In genomic region chr4:88592600-88593448, GRCh38 we compare ENCODE assay signal across 8 cellular contexts. TPM values are rescaled to one million over a fixed set of nuclear protein-coding genes. Genes with fewer than 3 reads are reported as not detected.
DNase-seq lines count a peak whose midpoint lies in the region; ATAC-seq, FAIRE-seq and TF ChIP-seq lines count a peak whose summit lies in the region.

No MANE protein-coding gene starts in this region.

- peak overlapping the region; percentile 63 for H3K27ac Mint-ChIP-seq in activated T-helper 2 cell treated with anti-CD3 and anti-CD28 coated beads, Interferon-gamma antibody, Interleukin-2, Interleukin-4, amounts not matched to agents 10 μg/mL and 5 μg/mL and 100 μg/mL, durations not matched to agents 14 hours and 24 hours and 36 hours
- H3K27ac Mint-ChIP-seq in nephron, result peak overlapping the region; percentile 27 to 87 (median 78)
- peak overlapping the region; percentile 87 for H3K27ac Mint-ChIP-seq in stimulated activated naive CD8-positive, alpha-beta T cell treated with anti-CD3 and anti-CD28 coated beads, Interleukin-15, Interleukin-2, amounts not matched to agents 100 ng/mL and 50 ng/mL, for 24 hours

- ATAC-seq in GM19397 (IDR thresholded peaks at IDR 0.05; ENCODE audit: unreplicated experiment), result peak; percentile 82
- ATAC-seq in HG03521 (IDR thresholded peaks at IDR 0.05; ENCODE audit: unreplicated experiment), result peak; percentile 78

- H3K9me3 Mint-ChIP-seq in activated T-helper 2 cell treated with anti-CD3 and anti-CD28 coated beads, Interferon-gamma antibody, Interleukin-2, Interleukin-4, amounts not matched to agents 10 μg/mL and 5 μg/mL and 100 μg/mL, durations not matched to agents 14 hours and 24 hours and 36 hours, result no peaks in the 10 kb centered on the region
- no peaks in the 10 kb centered on the region for H3K9me3 Mint-ChIP-seq in nephron
- H3K9me3 Mint-ChIP-seq in stimulated activated naive CD8-positive, alpha-beta T cell treated with anti-CD3 and anti-CD28 coated beads, Interleukin-15, Interleukin-2, amounts not matched to agents 100 ng/mL and 50 ng/mL, for 24 hours, result no peaks in the 10 kb centered on the region

- H3K27me3 Mint-ChIP-seq in activated T-helper 2 cell treated with anti-CD3 and anti-CD28 coated beads, Interferon-gamma antibody, Interleukin-2, Interleukin-4, amounts not matched to agents 10 μg/mL and 5 μg/mL and 100 μg/mL, durations not matched to agents 14 hours and 24 hours and 36 hours (ENCODE audit: low read depth), result peaks cover 23% of the 10 kb centered on the region
- H3K27me3 Mint-ChIP-seq in nephron (ENCODE audit: low read depth), result peaks cover 15% of the 10 kb centered on the region
- H3K27me3 Mint-ChIP-seq in stimulated activated naive CD8-positive, alpha-beta T cell treated with anti-CD3 and anti-CD28 coated beads, Interleukin-15, Interleukin-2, amounts not matched to agents 100 ng/mL and 50 ng/mL, for 24 hours, result peaks cover 4% of the 10 kb centered on the region

- intact Hi-C loops in activated T-helper 2 cell treated with anti-CD3 and anti-CD28 coated beads, Interferon-gamma antibody, Interleukin-2, Interleukin-4, amounts not matched to agents 10 μg/mL and 5 μg/mL and 100 μg/mL, durations not matched to agents 14 hours and 24 hours and 36 hours (cut with micrococcal nuclease), result loop anchor here (1.0 to 10.0 kb wide), 9 partner anchors 20 to 588 kb away; partner anchors contain the start of genes NAP1L5, PKD2, PPM1K and PYURF

- peak; percentile 88 for DNase-seq in COLO668 (lab: John Stamatoyannopoulos, UW; ENCODE audit: unreplicated experiment)
- peak; percentile 35 for DNase-seq in RCC 7860 (ENCODE audit: low spot score)
- DNase-seq in activated T-helper 2 cell treated with anti-CD3 and anti-CD28 coated beads, Interferon-gamma antibody, Interleukin-2, Interleukin-4, amounts not matched to agents 10 μg/mL and 5 μg/mL and 100 μg/mL, durations not matched to agents 14 hours and 24 hours and 36 hours (ENCODE audit: low spot score), result peak; percentile 72
- peak; percentile 66 for DNase-seq in fibroblast of pulmonary artery (ENCODE audit: low read depth)

- TF ChIP-seq CTCF in fibroblast of pulmonary artery (IDR thresholded peaks at IDR 0.05; ENCODE audit: low read length, missing control alignments), result no peak
- no peak for TF ChIP-seq CTCF in nephron (IDR thresholded peaks at IDR 0.05; ENCODE audit: unreplicated experiment in 3 of 3)

- H3K4me1 Mint-ChIP-seq in activated T-helper 2 cell treated with anti-CD3 and anti-CD28 coated beads, Interferon-gamma antibody, Interleukin-2, Interleukin-4, amounts not matched to agents 10 μg/mL and 5 μg/mL and 100 μg/mL, durations not matched to agents 14 hours and 24 hours and 36 hours (ENCODE audit: low read depth), result peaks cover 30% of the 10 kb centered on the region
- peaks cover 16% of the 10 kb centered on the region for H3K4me1 Mint-ChIP-seq in nephron
- H3K4me1 Mint-ChIP-seq in stimulated activated naive CD8-positive, alpha-beta T cell treated with anti-CD3 and anti-CD28 coated beads, Interleukin-15, Interleukin-2, amounts not matched to agents 100 ng/mL and 50 ng/mL, for 24 hours (ENCODE audit: low read depth), result peaks cover 45% of the 10 kb centered on the region

- H3K4me3 ChIP-seq in fibroblast of pulmonary artery (replicated peaks; ENCODE audit: low read depth, low read length), result peak overlapping the region; percentile 82

- FAIRE-seq in RCC 7860 (lab: Jason Lieb, UNC), result no peak

- H3K4me3 Mint-ChIP-seq in activated T-helper 2 cell treated with anti-CD3 and anti-CD28 coated beads, Interferon-gamma antibody, Interleukin-2, Interleukin-4, amounts not matched to agents 10 μg/mL and 5 μg/mL and 100 μg/mL, durations not matched to agents 14 hours and 24 hours and 36 hours (ENCODE audit: low read depth), result peak overlapping the region; percentile 86
- peak overlapping the region; percentile 91 to 96 (median 95) for H3K4me3 Mint-ChIP-seq in nephron
- peak overlapping the region; percentile 89 for H3K4me3 Mint-ChIP-seq in stimulated activated naive CD8-positive, alpha-beta T cell treated with anti-CD3 and anti-CD28 coated beads, Interleukin-15, Interleukin-2, amounts not matched to agents 100 ng/mL and 50 ng/mL, for 24 hours

- peaks cover 28% of the 10 kb centered on the region for H3K36me3 Mint-ChIP-seq in activated T-helper 2 cell treated with anti-CD3 and anti-CD28 coated beads, Interferon-gamma antibody, Interleukin-2, Interleukin-4, amounts not matched to agents 10 μg/mL and 5 μg/mL and 100 μg/mL, durations not matched to agents 14 hours and 24 hours and 36 hours (ENCODE audit: low read depth)
- peaks cover 9% of the 10 kb centered on the region for H3K36me3 Mint-ChIP-seq in nephron (ENCODE audit: low read depth)
- H3K36me3 Mint-ChIP-seq in stimulated activated naive CD8-positive, alpha-beta T cell treated with anti-CD3 and anti-CD28 coated beads, Interleukin-15, Interleukin-2, amounts not matched to agents 100 ng/mL and 50 ng/mL, for 24 hours (ENCODE audit: low read depth), result peaks cover 5% of the 10 kb centered on the region

RNA-seq across cellular contexts. Expression of gene HERC3, which starts 0.5 kb away (rescaled TPM):
- total RNA-seq in activated T-helper 2 cell treated with anti-CD3 and anti-CD28 coated beads, Interferon-gamma antibody, Interleukin-2, Interleukin-4, amounts not matched to agents 10 μg/mL and 5 μg/mL and 100 μg/mL, durations not matched to agents 14 hours and 24 hours and 36 hours, result 18.9 and 22.1 TPM in 2 replicates

Comparison
In these comparisons a context has a peak if more than half of its experiments do, and no peak if none do; other contexts are left out.
1. Peak in every context shown above with its lines: DNase-seq, ATAC-seq and H3K4me3 ChIP-seq.
2. DNase-seq: peak in every context shown above with its lines; median percentile 88 in COLO668; 72 in activated T-helper 2 cell treated with anti-CD3 and anti-CD28 coated beads, Interferon-gamma antibody, Interleukin-2, Interleukin-4, amounts not matched to agents 10 μg/mL and 5 μg/mL and 100 μg/mL, durations not matched to agents 14 hours and 24 hours and 36 hours; 66 in fibroblast of pulmonary artery; 35 in RCC 7860.